Comparison of ENCODE assay signal across 11 cellular contexts in genomic region chr11:103875855-103876510, GRCh38.
A peak's percentile ranks its signal among the peaks of the same experiment; 100 is the strongest.
DNase-seq lines count a peak whose midpoint lies in the region; ATAC-seq lines count a peak whose summit lies in the region.
"Had no signal": no experiment of that assay in that cellular context is flagged by ENCODE, and none has a peak within 500 bp of the region (broad histone marks: within the 10 kb centered on the region; RNA-seq: fewer than 3 reads in every experiment).

No MANE protein-coding gene starts in this region.

- no peaks in the 10 kb centered on the region for H3K4me1 Mint-ChIP-seq in activated CD4-positive, alpha-beta T cell treated with anti-CD3 and anti-CD28 coated beads for 36 hours
- no peaks in the 10 kb centered on the region for H3K4me1 Mint-ChIP-seq in activated CD4-positive, alpha-beta T cell treated with anti-CD3 and anti-CD28 coated beads, Interleukin-2, amount 10 ng/mL, durations not matched to agents 7 days and 5 days
- no peaks in the 10 kb centered on the region for H3K4me1 Mint-ChIP-seq in stimulated activated effector memory CD8-positive, alpha-beta T cell treated with anti-CD3 and anti-CD28 coated beads, Interleukin-12 subunit alpha, Interleukin-12 subunit beta, amount 100 ng/mL, for 72 hours

- no peak for DNase-seq in activated CD4-positive, alpha-beta T cell treated with anti-CD3 and anti-CD28 coated beads for 36 hours
- DNase-seq in activated CD4-positive, alpha-beta T cell treated with anti-CD3 and anti-CD28 coated beads, Interleukin-2, amount 10 ng/mL, durations not matched to agents 7 days and 5 days: no peak
- DNase-seq in stimulated activated effector memory CD8-positive, alpha-beta T cell treated with anti-CD3 and anti-CD28 coated beads, Interleukin-12 subunit alpha, Interleukin-12 subunit beta, amount 100 ng/mL, for 72 hours (ENCODE audit: low spot score in 2 of 2): no peak
- DNase-seq in activated CD8-positive, alpha-beta memory T cell treated with anti-CD3 and anti-CD28 coated beads, Interleukin-2, amount 50 U/mL, for 48 hours: no peak
- DNase-seq in stimulated activated CD4-positive, alpha-beta T cell treated with anti-CD3 and anti-CD28 coated beads, Interleukin-4, amount 100 ng/mL, for 24 hours: no peak
- DNase-seq in middle frontal gyrus (ENCODE audit: extremely low spot score, low spot score): no peak
- DNase-seq: PC-3, thyroid gland had no signal

- CTCF ChIA-PET in activated CD4-positive, alpha-beta T cell treated with anti-CD3 and anti-CD28 coated beads for 36 hours (lab: Charles Lee): no interaction called here
- CTCF ChIA-PET in activated CD4-positive, alpha-beta T cell treated with anti-CD3 and anti-CD28 coated beads, Interleukin-2, amount 10 ng/mL, durations not matched to agents 7 days and 5 days (lab: Charles Lee): no interaction called here

- POLR2A ChIA-PET in activated CD4-positive, alpha-beta T cell treated with anti-CD3 and anti-CD28 coated beads for 36 hours (lab: Charles Lee): no interaction called here
- POLR2A ChIA-PET in activated CD4-positive, alpha-beta T cell treated with anti-CD3 and anti-CD28 coated beads, Interleukin-2, amount 10 ng/mL, durations not matched to agents 7 days and 5 days (lab: Charles Lee): no interaction called here

- H3K36me3 Mint-ChIP-seq in activated CD4-positive, alpha-beta T cell treated with anti-CD3 and anti-CD28 coated beads for 36 hours (ENCODE audit: low read depth): no peaks in the 10 kb centered on the region
- no peaks in the 10 kb centered on the region for H3K36me3 Mint-ChIP-seq in activated CD4-positive, alpha-beta T cell treated with anti-CD3 and anti-CD28 coated beads, Interleukin-2, amount 10 ng/mL, durations not matched to agents 7 days and 5 days (ENCODE audit: low read depth)
- no peaks in the 10 kb centered on the region for H3K36me3 Mint-ChIP-seq in stimulated activated effector memory CD8-positive, alpha-beta T cell treated with anti-CD3 and anti-CD28 coated beads, Interleukin-12 subunit alpha, Interleukin-12 subunit beta, amount 100 ng/mL, for 72 hours

- no peak overlapping the region for H3K27ac Mint-ChIP-seq in activated CD4-positive, alpha-beta T cell treated with anti-CD3 and anti-CD28 coated beads for 36 hours
- no peak overlapping the region for H3K27ac Mint-ChIP-seq in activated CD4-positive, alpha-beta T cell treated with anti-CD3 and anti-CD28 coated beads, Interleukin-2, amount 10 ng/mL, durations not matched to agents 7 days and 5 days
- H3K27ac Mint-ChIP-seq in stimulated activated effector memory CD8-positive, alpha-beta T cell treated with anti-CD3 and anti-CD28 coated beads, Interleukin-12 subunit alpha, Interleukin-12 subunit beta, amount 100 ng/mL, for 72 hours: no peak overlapping the region

- no peak overlapping the region for H3K4me3 Mint-ChIP-seq in activated CD4-positive, alpha-beta T cell treated with anti-CD3 and anti-CD28 coated beads for 36 hours
- no peak overlapping the region for H3K4me3 Mint-ChIP-seq in activated CD4-positive, alpha-beta T cell treated with anti-CD3 and anti-CD28 coated beads, Interleukin-2, amount 10 ng/mL, durations not matched to agents 7 days and 5 days
- no peak overlapping the region for H3K4me3 Mint-ChIP-seq in stimulated activated effector memory CD8-positive, alpha-beta T cell treated with anti-CD3 and anti-CD28 coated beads, Interleukin-12 subunit alpha, Interleukin-12 subunit beta, amount 100 ng/mL, for 72 hours

- intact Hi-C loops in activated CD4-positive, alpha-beta T cell treated with anti-CD3 and anti-CD28 coated beads for 36 hours (cut with DNase I, micrococcal nuclease): no loop called here

- no peaks in the 10 kb centered on the region for H3K9me3 Mint-ChIP-seq in activated CD4-positive, alpha-beta T cell treated with anti-CD3 and anti-CD28 coated beads for 36 hours (ENCODE audit: low read depth)
- H3K9me3 Mint-ChIP-seq in activated CD4-positive, alpha-beta T cell treated with anti-CD3 and anti-CD28 coated beads, Interleukin-2, amount 10 ng/mL, durations not matched to agents 7 days and 5 days: no peaks in the 10 kb centered on the region
- peaks cover 3% of the 10 kb centered on the region for H3K9me3 Mint-ChIP-seq in stimulated activated effector memory CD8-positive, alpha-beta T cell treated with anti-CD3 and anti-CD28 coated beads, Interleukin-12 subunit alpha, Interleukin-12 subunit beta, amount 100 ng/mL, for 72 hours

- peak; percentile 23 for ATAC-seq in activated CD4-positive, alpha-beta T cell treated with anti-CD3 and anti-CD28 coated beads for 36 hours
- ATAC-seq in GM21737 (IDR thresholded peaks at IDR 0.05; ENCODE audit: unreplicated experiment) (peak; percentile 96), HG03175 (IDR thresholded peaks at IDR 0.05; ENCODE audit: unreplicated experiment) (peak; percentile 82)
- ATAC-seq in stimulated activated effector memory CD8-positive, alpha-beta T cell treated with anti-CD3 and anti-CD28 coated beads, Interleukin-12 subunit alpha, Interleukin-12 subunit beta, amount 100 ng/mL, for 72 hours: peak; percentile 67
- ATAC-seq: left lung, PC-3 had no signal

- H3K27me3 Mint-ChIP-seq in activated CD4-positive, alpha-beta T cell treated with anti-CD3 and anti-CD28 coated beads for 36 hours: no peaks in the 10 kb centered on the region
- H3K27me3 Mint-ChIP-seq in activated CD4-positive, alpha-beta T cell treated with anti-CD3 and anti-CD28 coated beads, Interleukin-2, amount 10 ng/mL, durations not matched to agents 7 days and 5 days: no peaks in the 10 kb centered on the region

Comparison
In these comparisons a context has a peak if more than half of its experiments do, and no peak if none do; other contexts are left out.
1. ATAC-seq: peak in every context shown above with its lines; median percentile 96 in GM21737; 82 in HG03175; 67 in stimulated activated effector memory CD8-positive, alpha-beta T cell treated with anti-CD3 and anti-CD28 coated beads, Interleukin-12 subunit alpha, Interleukin-12 subunit beta, amount 100 ng/mL, for 72 hours; 23 in activated CD4-positive, alpha-beta T cell treated with anti-CD3 and anti-CD28 coated beads for 36 hours.